Comparison of ENCODE assay signal across 10 cellular contexts in genomic region chr21:37503848-37504467, GRCh38.
DNase-seq lines count a peak whose midpoint lies in the region; ATAC-seq and TF ChIP-seq lines count a peak whose summit lies in the region.
"Had no signal": no experiment of that assay in that cellular context is flagged by ENCODE, and none has a peak within 500 bp of the region (broad histone marks: within the 10 kb centered on the region; RNA-seq: fewer than 3 reads in every experiment).

No MANE protein-coding gene starts in this region.

- intact Hi-C loops in ovary (cut with DNase I), result no loop called here

- peak overlapping the region; percentile 75 for H3K18ac ChIP-seq in trophoblast cell (ENCODE audit: low read length)

- H3K27ac ChIP-seq in trophoblast cell (ENCODE audit: low read depth, low read length) (no peak overlapping the region), ovary (no peak overlapping the region)

- no peak overlapping the region for H2BK12ac ChIP-seq in trophoblast cell (ENCODE audit: low read length)

- no CpG with 5 or more reads among the region's 5 CpGs for WGBS in trophoblast cell (ENCODE audit: extremely low coverage, insufficient coverage, insufficient read length)
- 94 to 95% (median 95%) methylated on average over 5 of the region's 5 CpGs for WGBS in ovary, 3 donors

- TF ChIP-seq CTCF in ovary (IDR thresholded peaks at IDR 0.05), result no peak

- no peak overlapping the region for H3K4me3 ChIP-seq in trophoblast cell (ENCODE audit: low read depth, low read length)
- no peak overlapping the region for H3K4me3 ChIP-seq in ovary

- no peak for ATAC-seq in GM18505 (IDR thresholded peaks at IDR 0.05; ENCODE audit: unreplicated experiment)
- no peak for ATAC-seq in GM21381 (IDR thresholded peaks at IDR 0.05; ENCODE audit: unreplicated experiment)
- ATAC-seq: Panc1 had no signal

- no peak overlapping the region for H2BK5ac ChIP-seq in trophoblast cell (ENCODE audit: low read depth, low read length, poor library complexity)

- no peak overlapping the region for H4K12ac ChIP-seq in trophoblast cell (ENCODE audit: low read depth, low read length)

- H2AFZ ChIP-seq in trophoblast cell (ENCODE audit: insufficient read depth, low read length, poor library complexity), result no peak overlapping the region

- peaks cover 2% of the 10 kb centered on the region for H3K79me2 ChIP-seq in trophoblast cell (ENCODE audit: control insufficient read depth, insufficient read depth, low read length, poor library complexity)

- H3K9ac ChIP-seq in trophoblast cell (ENCODE audit: low read length), result no peak overlapping the region

- H3K4me1 ChIP-seq in trophoblast cell (ENCODE audit: control insufficient read depth in 1 of 2, insufficient read depth in 2 of 2, low read length in 2 of 2), result peaks cover 0 to 3% of the 10 kb centered on the region in 2 experiments
- H3K4me1 ChIP-seq in ovary (ENCODE audit: insufficient read depth), result no peaks in the 10 kb centered on the region

- H3K23ac ChIP-seq in trophoblast cell (ENCODE audit: low read length), result no peak overlapping the region

- no peak for TF ChIP-seq EP300 in ovary (IDR thresholded peaks at IDR 0.05)

- H3K27me3 ChIP-seq in trophoblast cell (ENCODE audit: insufficient read depth, low read length), result no peaks in the 10 kb centered on the region
- no peaks in the 10 kb centered on the region for H3K27me3 ChIP-seq in ovary

- H3K4ac ChIP-seq in trophoblast cell (ENCODE audit: low read depth, low read length), result peak overlapping the region; percentile 42

- no peaks in the 10 kb centered on the region for H3K9me3 ChIP-seq in trophoblast cell (ENCODE audit: insufficient read depth, low read depth, low read length)
- no peaks in the 10 kb centered on the region for H3K9me3 ChIP-seq in ovary

- TF ChIP-seq POLR2A in GM18505 (IDR thresholded peaks at IDR 0.05; ENCODE audit: borderline replicate concordance, extremely low read depth, insufficient read depth, insufficient read length) (no peak), ovary (IDR thresholded peaks at IDR 0.05) (no peak)

- no peak overlapping the region for H3K14ac ChIP-seq in trophoblast cell (ENCODE audit: low read length)

- H2AK5ac ChIP-seq in trophoblast cell (ENCODE audit: low read length), result no peak overlapping the region

- H3K4me2 ChIP-seq in trophoblast cell (ENCODE audit: low read length), result no peak overlapping the region

- H4K8ac ChIP-seq in trophoblast cell (ENCODE audit: low read depth, low read length), result no peak overlapping the region

- no peaks in the 10 kb centered on the region for H3K79me1 ChIP-seq in trophoblast cell (ENCODE audit: low read length)

- DNase-seq in NOMO-1 treated with DMSO at 0.1 percent for 48 hours (lab: John Stamatoyannopoulos, UW; ENCODE audit: unreplicated experiment) (peak; percentile 19), NOMO-1 treated with dmso at 0.1 percent for 144 hours (lab: John Stamatoyannopoulos, UW; ENCODE audit: unreplicated experiment) (no peak), MV-4-11 (lab: John Stamatoyannopoulos, UW) (peak; percentile 18), dermis blood vessel endothelial cell (peak; percentile 81), trophoblast cell (peak in 1 of 2 donors; percentile 65), ovary (no peak)
- DNase-seq: NCI-H1417 treated with DMSO at 0.1 percent for 48 hours had no signal

- H2BK120ac ChIP-seq in trophoblast cell (ENCODE audit: insufficient read depth, low read length, poor library complexity), result no peak overlapping the region

- H3K36me3 ChIP-seq in trophoblast cell (ENCODE audit: control insufficient read depth in 1 of 2, insufficient read depth in 2 of 2, low read length in 2 of 2), result peaks cover 16 to 25% of the 10 kb centered on the region in 2 experiments
- H3K36me3 ChIP-seq in ovary, result peaks cover 2% of the 10 kb centered on the region

- no peak overlapping the region for H4K91ac ChIP-seq in trophoblast cell (ENCODE audit: low read depth, low read length)

Comparison
In these comparisons a context has a peak if more than half of its experiments do, and no peak if none do; other contexts are left out.
1. DNase-seq: peak in NOMO-1 treated with DMSO at 0.1 percent for 48 hours (single experiment), MV-4-11 (single experiment) and dermis blood vessel endothelial cell (single experiment); none in NOMO-1 treated with dmso at 0.1 percent for 144 hours (single experiment) and ovary (0 of 5).